Comparison of ENCODE assay signal across 9 cellular contexts in genomic region chr3:189961525-189962161, GRCh38.
DNase-seq lines count a peak whose midpoint lies in the region; ATAC-seq and TF ChIP-seq lines count a peak whose summit lies in the region.
"Had no signal": no experiment of that assay in that cellular context is flagged by ENCODE, and none has a peak within 500 bp of the region (broad histone marks: within the 10 kb centered on the region; RNA-seq: fewer than 3 reads in every experiment).

No MANE protein-coding gene starts in this region.

- no peaks in the 10 kb centered on the region for H3K27me3 ChIP-seq in PC-3 (ENCODE audit: low read length)
- no peaks in the 10 kb centered on the region for H3K27me3 ChIP-seq in fibroblast of lung (ENCODE audit: control insufficient read depth, insufficient read depth, low read length)

- peaks cover 9% of the 10 kb centered on the region for H3K4me1 Mint-ChIP-seq in activated T-cell treated with anti-CD3 and anti-CD28 coated beads, Interleukin-2, amount 50 U/mL, for 24 hours (ENCODE audit: low read depth)
- H3K4me1 Mint-ChIP-seq in nephron progenitor cell, result peaks cover 19% of the 10 kb centered on the region

- ATAC-seq in GM21786 (IDR thresholded peaks at IDR 0.05; ENCODE audit: unreplicated experiment) (peak; percentile 85), PC-3 (peak; percentile 82)

- H3K27ac ChIP-seq in PC-3 (ENCODE audit: low read length) (no peak overlapping the region), fibroblast of lung (ENCODE audit: insufficient read depth, low read length) (no peak overlapping the region)
- H3K27ac ChIP-seq: epithelial cell of prostate had no signal

- BruUV-seq in PC-3 (replicated peaks; lab: Mats Ljungman, UMichigan), result no TSS peak

- no peak overlapping the region for H3K4me3 Mint-ChIP-seq in activated T-cell treated with anti-CD3 and anti-CD28 coated beads, Interleukin-2, amount 50 U/mL, for 24 hours
- H3K4me3 Mint-ChIP-seq in nephron progenitor cell, result no peak overlapping the region

- no peaks in the 10 kb centered on the region for H3K36me3 Mint-ChIP-seq in activated T-cell treated with anti-CD3 and anti-CD28 coated beads, Interleukin-2, amount 50 U/mL, for 24 hours (ENCODE audit: low read depth)
- H3K36me3 Mint-ChIP-seq in nephron progenitor cell (ENCODE audit: low read depth), result peaks cover 8% of the 10 kb centered on the region

- peak; percentile 95 for TF ChIP-seq CTCF in PC-3 (conservative IDR thresholded peaks at IDR 0.05; ENCODE audit: low read depth, low read length)
- TF ChIP-seq CTCF in fibroblast of lung (conservative IDR thresholded peaks at IDR 0.05 in 1 of 2, IDR thresholded peaks at IDR 0.05 in 1 of 2; ENCODE audit: low read depth in 1 of 2, low read length in 2 of 2), result peak; percentile 91 to 94
- TF ChIP-seq CTCF in nephron progenitor cell (IDR thresholded peaks at IDR 0.05), result peak; percentile 91

- 0 out of 2 replicates have a peak overlapping the region, but pooled peaks have one; percentile 7 for H3K9ac ChIP-seq in PC-3 (ENCODE audit: low read length)
- no peak overlapping the region for H3K9ac ChIP-seq in fibroblast of lung (ENCODE audit: insufficient read depth, low read length)

- H3K9me2 ChIP-seq in PC-3 (replicated peaks; ENCODE audit: low read length), result no peaks in the 10 kb centered on the region

- no peaks in the 10 kb centered on the region for H3K9me3 ChIP-seq in PC-3 (ENCODE audit: low read length)
- no peaks in the 10 kb centered on the region for H3K9me3 ChIP-seq in fibroblast of lung (ENCODE audit: control insufficient read depth, insufficient read depth, low read depth, low read length)

- POLR2A ChIA-PET in PC-3 (lab: Charles Lee; ENCODE audit: unreplicated experiment), result interaction anchor here (0.6 kb wide), 3 partner anchors 268 to 736 kb away, joined by 3 to 7 read pairs (median 4); no protein-coding TSS in a partner anchor

- H3F3A ChIP-seq in PC-3 (ENCODE audit: low read length, unreplicated experiment), result no peaks in the 10 kb centered on the region

- CTCF ChIA-PET in PC-3 (lab: Charles Lee), result interaction anchor here (0.6 to 1.3 kb wide), 7 partner anchors 51 to 482 kb away, joined by 3 to 8 read pairs (median 4); partner anchors contain the start of gene P3H2

- no peaks in the 10 kb centered on the region for H4K20me1 ChIP-seq in PC-3 (ENCODE audit: low read length)
- no peaks in the 10 kb centered on the region for H4K20me1 ChIP-seq in fibroblast of lung (ENCODE audit: control insufficient read depth, extremely low read depth, insufficient read depth, low read length)

- H3K4me1 ChIP-seq in PC-3 (ENCODE audit: insufficient read depth, low read length) (peaks cover 4% of the 10 kb centered on the region; the same call in 1 of the 2 replicates), fibroblast of lung (ENCODE audit: control insufficient read depth, extremely low read depth, insufficient read depth, low read length) (no peaks in the 10 kb centered on the region)

- H3K27ac Mint-ChIP-seq in activated T-cell treated with anti-CD3 and anti-CD28 coated beads, Interleukin-2, amount 50 U/mL, for 24 hours, result no peak overlapping the region
- peak overlapping the region; percentile 37 for H3K27ac Mint-ChIP-seq in nephron progenitor cell

- H3K79me2 ChIP-seq in PC-3 (ENCODE audit: low read length), result no peaks in the 10 kb centered on the region
- H3K79me2 ChIP-seq in fibroblast of lung (ENCODE audit: control insufficient read depth, insufficient read depth, low read length), result no peaks in the 10 kb centered on the region

- peaks cover 28% of the 10 kb centered on the region for H3K27me3 Mint-ChIP-seq in activated T-cell treated with anti-CD3 and anti-CD28 coated beads, Interleukin-2, amount 50 U/mL, for 24 hours
- H3K27me3 Mint-ChIP-seq in nephron progenitor cell (ENCODE audit: low read depth, poor library complexity), result no peaks in the 10 kb centered on the region

- peak overlapping the region; percentile 67 for H2AFZ ChIP-seq in PC-3 (ENCODE audit: low read length)
- no peak overlapping the region for H2AFZ ChIP-seq in fibroblast of lung (ENCODE audit: low read length)

- H3K4me2 ChIP-seq in PC-3 (ENCODE audit: low read length), result peak overlapping the region; percentile 50
- H3K4me2 ChIP-seq in fibroblast of lung (ENCODE audit: extremely low read depth, insufficient read depth, low read length), result no peak overlapping the region

- DNase-seq in DMS79 (lab: John Stamatoyannopoulos, UW) (peak; percentile 39), Kasumi-1 (lab: John Stamatoyannopoulos, UW) (peak; percentile 90 to 94), PC-3 (peak; percentile 95), fibroblast of lung (ENCODE audit: low read depth in 2 of 2) (peak; percentile 71 to 80), nephron progenitor cell (peak; percentile 81), stromal cell of bone marrow (ENCODE audit: low read depth) (peak; percentile 72)
- DNase-seq in activated T-cell treated with anti-CD3 and anti-CD28 coated beads, Interleukin-2, amount 50 U/mL, for 24 hours, result peak; percentile 80

- no peaks in the 10 kb centered on the region for H3K9me3 Mint-ChIP-seq in activated T-cell treated with anti-CD3 and anti-CD28 coated beads, Interleukin-2, amount 50 U/mL, for 24 hours
- no peaks in the 10 kb centered on the region for H3K9me3 Mint-ChIP-seq in nephron progenitor cell

- no peak overlapping the region for H3K4me3 ChIP-seq in PC-3 (ENCODE audit: low read length)
- no peak overlapping the region for H3K4me3 ChIP-seq in fibroblast of lung (replicated peaks in 1 of 4; ENCODE audit: control extremely low read depth in 1 of 4, insufficient read depth in 1 of 4, low read depth in 3 of 4, low read length in 4 of 4)

- intact Hi-C loops in PC-3 (cut with micrococcal nuclease), result loop anchor here (1.0 to 10.0 kb wide), 7 partner anchors 56 to 1093 kb away; partner anchors contain the start of genes CLDN1 and CLDN16

- H3K36me3 ChIP-seq in PC-3 (ENCODE audit: low read depth, low read length) (no peaks in the 10 kb centered on the region), fibroblast of lung (ENCODE audit: control insufficient read depth, insufficient read depth, low read length) (no peaks in the 10 kb centered on the region)

Comparison
In these comparisons a context has a peak if more than half of its experiments do, and no peak if none do; other contexts are left out.
1. DNase-seq: peak in every context shown above with its lines; median percentile 95 in PC-3; 92 in Kasumi-1; 81 in nephron progenitor cell; 80 in activated T-cell treated with anti-CD3 and anti-CD28 coated beads, Interleukin-2, amount 50 U/mL, for 24 hours; 76 in fibroblast of lung; 72 in stromal cell of bone marrow; 39 in DMS79.